Comparison of ENCODE assay signal across 15 cellular contexts in genomic region chr10:114356786-114357588, GRCh38. TPM values are rescaled to one million over a fixed set of nuclear protein-coding genes. Genes with fewer than 3 reads are reported as not detected.
DNase-seq lines count a peak whose midpoint lies in the region; ATAC-seq and TF ChIP-seq lines count a peak whose summit lies in the region.
"Had no signal": no experiment of that assay in that cellular context is flagged by ENCODE, and none has a peak within 500 bp of the region (broad histone marks: within the 10 kb centered on the region; RNA-seq: fewer than 3 reads in every experiment).

No MANE protein-coding gene starts in this region.

- in situ Hi-C loops in astrocyte of the cerebellum (cut with HindIII; ENCODE audit: low sequenced_read_pairs) = no loop called here

- H3K27me3 Mint-ChIP-seq in stimulated activated naive CD8-positive, alpha-beta T cell treated with anti-CD3 and anti-CD28 coated beads, Interleukin-15, Interleukin-2, amounts not matched to agents 100 ng/mL and 50 ng/mL, for 24 hours = peaks cover 11% of the 10 kb centered on the region
- peaks cover 4% of the 10 kb centered on the region for H3K27me3 Mint-ChIP-seq in activated CD4-positive, alpha-beta T cell treated with anti-CD3 and anti-CD28 coated beads for 36 hours

- peak overlapping the region; percentile 3 for H3K4me3 Mint-ChIP-seq in stimulated activated naive CD8-positive, alpha-beta T cell treated with anti-CD3 and anti-CD28 coated beads, Interleukin-15, Interleukin-2, amounts not matched to agents 100 ng/mL and 50 ng/mL, for 24 hours
- H3K4me3 Mint-ChIP-seq in activated CD4-positive, alpha-beta T cell treated with anti-CD3 and anti-CD28 coated beads for 36 hours = no peak overlapping the region
- H3K4me3 Mint-ChIP-seq: natural killer cell treated with Interleukin-12 subunit alpha and Interleukin-12 subunit beta and Interleukin-15 and Interleukin-18, amount 100 ng/mL, for 72 hours had no signal

- H3K4me3 ChIP-seq in HFF-Myc (replicated peaks; ENCODE audit: low read depth, low read length) = no peak overlapping the region
- no peak overlapping the region for H3K4me3 ChIP-seq in astrocyte of the cerebellum (ENCODE audit: low read depth, low read length)
- H3K4me3 ChIP-seq: thoracic aorta had no signal

- TF ChIP-seq CTCF in HFF-Myc (IDR thresholded peaks at IDR 0.05; ENCODE audit: low read depth, low read length, missing control alignments) = no peak
- no peak for TF ChIP-seq CTCF in astrocyte of the cerebellum (IDR thresholded peaks at IDR 0.05; ENCODE audit: low read depth, low read length, missing control alignments)

- H3K27ac Mint-ChIP-seq in stimulated activated naive CD8-positive, alpha-beta T cell treated with anti-CD3 and anti-CD28 coated beads, Interleukin-15, Interleukin-2, amounts not matched to agents 100 ng/mL and 50 ng/mL, for 24 hours = peak overlapping the region; percentile 34
- no peak overlapping the region for H3K27ac Mint-ChIP-seq in activated CD4-positive, alpha-beta T cell treated with anti-CD3 and anti-CD28 coated beads for 36 hours
- H3K27ac Mint-ChIP-seq: natural killer cell treated with Interleukin-12 subunit alpha and Interleukin-12 subunit beta and Interleukin-15 and Interleukin-18, amount 100 ng/mL, for 72 hours had no signal

- CTCF ChIA-PET in activated CD4-positive, alpha-beta T cell treated with anti-CD3 and anti-CD28 coated beads for 36 hours (lab: Charles Lee) = no interaction called here

- intact Hi-C loops in activated CD4-positive, alpha-beta T cell treated with anti-CD3 and anti-CD28 coated beads for 36 hours (cut with DNase I, micrococcal nuclease) = no loop called here

- no peaks in the 10 kb centered on the region for H3K36me3 Mint-ChIP-seq in stimulated activated naive CD8-positive, alpha-beta T cell treated with anti-CD3 and anti-CD28 coated beads, Interleukin-15, Interleukin-2, amounts not matched to agents 100 ng/mL and 50 ng/mL, for 24 hours (ENCODE audit: low read depth)
- H3K36me3 Mint-ChIP-seq in activated CD4-positive, alpha-beta T cell treated with anti-CD3 and anti-CD28 coated beads for 36 hours (ENCODE audit: low read depth) = no peaks in the 10 kb centered on the region
- H3K36me3 Mint-ChIP-seq: natural killer cell treated with Interleukin-12 subunit alpha and Interleukin-12 subunit beta and Interleukin-15 and Interleukin-18, amount 100 ng/mL, for 72 hours had no signal

- H3K9me3 Mint-ChIP-seq in stimulated activated naive CD8-positive, alpha-beta T cell treated with anti-CD3 and anti-CD28 coated beads, Interleukin-15, Interleukin-2, amounts not matched to agents 100 ng/mL and 50 ng/mL, for 24 hours = no peaks in the 10 kb centered on the region
- H3K9me3 Mint-ChIP-seq in activated CD4-positive, alpha-beta T cell treated with anti-CD3 and anti-CD28 coated beads for 36 hours (ENCODE audit: low read depth) = no peaks in the 10 kb centered on the region
- H3K9me3 Mint-ChIP-seq: natural killer cell treated with Interleukin-12 subunit alpha and Interleukin-12 subunit beta and Interleukin-15 and Interleukin-18, amount 100 ng/mL, for 72 hours had no signal

- ATAC-seq in activated CD4-positive, alpha-beta T cell treated with anti-CD3 and anti-CD28 coated beads for 36 hours = no peak

- peak; percentile 31 for DNase-seq in HFF-Myc (ENCODE audit: extremely low read depth, low read depth)
- DNase-seq in astrocyte of the cerebellum (ENCODE audit: low read depth) = peak; percentile 84
- DNase-seq in kidney glomerular epithelial cell (lab: John Stamatoyannopoulos, UW) = peak; percentile 57
- DNase-seq in anterior cingulate cortex (lab: John Stamatoyannopoulos, UW) = no peak
- no peak for DNase-seq in mesenteric fat pad (ENCODE audit: low spot score)
- no peak for DNase-seq in T-helper 2 cell
- DNase-seq in activated CD4-positive, alpha-beta T cell treated with anti-CD3 and anti-CD28 coated beads for 36 hours = no peak
- DNase-seq: activated naive CD4-positive, alpha-beta T cell treated with anti-CD3 and anti-CD28 coated beads, Interleukin-2, amount 50 U/mL, for 16 hours; Calu3; effector memory CD4-positive, alpha-beta T cell; NCI-H526 treated with DMSO at 0.1 percent for 48 hours; stimulated activated CD4-positive, alpha-beta T cell treated with anti-CD3 and anti-CD28 coated beads, Interleukin-4, amount 100 ng/mL, for 1 hour had no signal

- POLR2A ChIA-PET in activated CD4-positive, alpha-beta T cell treated with anti-CD3 and anti-CD28 coated beads for 36 hours (lab: Charles Lee) = no interaction called here

- peaks cover 13% of the 10 kb centered on the region for H3K4me1 Mint-ChIP-seq in stimulated activated naive CD8-positive, alpha-beta T cell treated with anti-CD3 and anti-CD28 coated beads, Interleukin-15, Interleukin-2, amounts not matched to agents 100 ng/mL and 50 ng/mL, for 24 hours (ENCODE audit: low read depth)
- H3K4me1 Mint-ChIP-seq in activated CD4-positive, alpha-beta T cell treated with anti-CD3 and anti-CD28 coated beads for 36 hours = no peaks in the 10 kb centered on the region

RNA-seq across cellular contexts. Expression of gene AFAP1L2, which starts 47.3 kb away (rescaled TPM):
- 3.9 TPM for total RNA-seq in mesenteric fat pad
- 1 to 10 TPM; 1.4 to 2.0 TPM for total RNA-seq in activated CD4-positive, alpha-beta T cell treated with anti-CD3 and anti-CD28 coated beads for 36 hours

Comparison
In these comparisons a context has a peak if more than half of its experiments do, and no peak if none do; other contexts are left out.
1. DNase-seq: peak in HFF-Myc (single experiment), astrocyte of the cerebellum (single experiment) and kidney glomerular epithelial cell (single experiment); none in anterior cingulate cortex (0 of 58), mesenteric fat pad (single experiment), T-helper 2 cell (0 of 5) and activated CD4-positive, alpha-beta T cell treated with anti-CD3 and anti-CD28 coated beads for 36 hours (single experiment).